ENCODE assay signal across 1 cellular context in genomic region chr10:86600296-86600695, GRCh38.
TF ChIP-seq lines count a peak whose summit lies in the region.

No MANE protein-coding gene starts in this region.

TF ChIP-seq in HepG2, 621 proteins besides CTCF, POLR2A, EP300 and RAD21:
- TF ChIP-seq ATF4 (CRISPR knock-in tag; IDR thresholded peaks at IDR 0.05) (no peak), PHF8 (CRISPR knock-in tag; IDR thresholded peaks at IDR 0.05) (no peak), ZNF564 (CRISPR knock-in tag; IDR thresholded peaks at IDR 0.05) (no peak)
